ENCODE assay signal across 8 cellular contexts in the genomic region with DNA sequence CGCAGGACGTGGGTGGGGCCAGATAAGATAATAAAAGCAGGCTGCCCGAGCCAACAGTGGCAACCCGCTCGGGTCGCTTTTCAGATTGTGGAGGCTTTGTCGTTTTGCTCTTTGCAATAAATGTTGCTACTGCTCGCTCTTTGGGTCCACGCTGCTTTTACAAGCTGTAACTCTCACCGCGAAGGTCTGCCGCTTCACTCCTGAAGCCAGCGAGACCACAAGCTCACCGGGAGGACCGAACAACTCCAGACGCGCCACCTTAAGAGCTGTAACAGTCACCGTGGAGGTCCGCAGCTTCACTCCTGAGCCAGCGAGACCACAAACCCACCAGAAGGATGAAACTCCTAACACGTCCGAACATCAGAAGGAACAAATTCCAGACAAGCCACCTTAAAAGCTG.
"Had no signal": no experiment of that assay in that cellular context is flagged by ENCODE, and none has a peak within 500 bp of the region (broad histone marks: within the 10 kb centered on the region; RNA-seq: fewer than 3 reads in every experiment).

No MANE protein-coding gene starts in this region.

- H3K9me3 ChIP-seq: HAP-1 had no signal

- DNase-seq: GM23248, H7, HFFc6, IMR-90, KG1 had no signal

- H2AFZ ChIP-seq: GM23248 had no signal

- H3K36me3 ChIP-seq: HAP-1 had no signal

- H3K4me3 ChIP-seq: GM23248, HAP-1, K562 had no signal

- H3K27ac Mint-ChIP-seq: HFFc6 had no signal

- H3K4me3 Mint-ChIP-seq: HFFc6 had no signal

- H3K4me1 ChIP-seq: HAP-1 had no signal

- H3K27ac ChIP-seq: GM23248 had no signal

- H3K9ac ChIP-seq: GM23248 had no signal

- ATAC-seq: HCT116, K562 had no signal
